In genomic region chr20:38926934-38927616, GRCh38 we compare ENCODE assay signal across 8 cellular contexts. TPM values are rescaled to one million over a fixed set of nuclear protein-coding genes. Genes with fewer than 3 reads are reported as not detected.
DNase-seq lines count a peak whose midpoint lies in the region; ATAC-seq and TF ChIP-seq lines count a peak whose summit lies in the region.

No MANE protein-coding gene starts in this region.

- H3K4me3 Mint-ChIP-seq in activated CD4-positive, alpha-beta T cell treated with anti-CD3 and anti-CD28 coated beads for 36 hours = peak overlapping the region; percentile 81
- peak overlapping the region; percentile 80 for H3K4me3 Mint-ChIP-seq in memory B cell

- POLR2A ChIA-PET in activated CD4-positive, alpha-beta T cell treated with anti-CD3 and anti-CD28 coated beads for 36 hours (lab: Charles Lee) = interaction anchor here (1.6 to 3.0 kb wide), 2 partner anchors 35 to 122 kb away, joined by 9 to 17 read pairs; partner anchors contain the start of gene DHX35

- peaks cover 21% of the 10 kb centered on the region for H3K4me1 Mint-ChIP-seq in activated CD4-positive, alpha-beta T cell treated with anti-CD3 and anti-CD28 coated beads for 36 hours
- peaks cover 17% of the 10 kb centered on the region for H3K4me1 Mint-ChIP-seq in memory B cell

- DNase-seq in activated CD4-positive, alpha-beta T cell treated with anti-CD3 and anti-CD28 coated beads for 36 hours = no peak
- no peak for DNase-seq in activated CD4-positive, alpha-beta T cell treated with anti-CD3 and anti-CD28 coated beads for 4 hours
- peak; percentile 5 for DNase-seq in astrocyte of the cerebellum (ENCODE audit: low read depth)
- no peak for DNase-seq in memory B cell (ENCODE audit: low spot score in 2 of 2)
- no peak for DNase-seq in NOMO-1 treated with DMSO at 0.1 percent for 48 hours (lab: John Stamatoyannopoulos, UW; ENCODE audit: unreplicated experiment)
- no peak for DNase-seq in ureter (ENCODE audit: low spot score)
- DNase-seq in activated CD4-positive, alpha-beta T cell treated with anti-CD3 and anti-CD28 coated beads, Interleukin-2, amount 50 U/mL, for 4 hours = no peak

- H3K9me3 Mint-ChIP-seq in activated CD4-positive, alpha-beta T cell treated with anti-CD3 and anti-CD28 coated beads for 36 hours (ENCODE audit: low read depth) = no peaks in the 10 kb centered on the region
- no peaks in the 10 kb centered on the region for H3K9me3 Mint-ChIP-seq in memory B cell

- TF ChIP-seq CTCF in astrocyte of the cerebellum (IDR thresholded peaks at IDR 0.05; ENCODE audit: low read depth, low read length, missing control alignments) = no peak

- H3K36me3 Mint-ChIP-seq in activated CD4-positive, alpha-beta T cell treated with anti-CD3 and anti-CD28 coated beads for 36 hours (ENCODE audit: low read depth) = peaks cover 16% of the 10 kb centered on the region
- peaks cover 5% of the 10 kb centered on the region for H3K36me3 Mint-ChIP-seq in memory B cell

- intact Hi-C loops in activated CD4-positive, alpha-beta T cell treated with anti-CD3 and anti-CD28 coated beads for 36 hours (cut with DNase I, micrococcal nuclease) = loop anchor here (1.0 kb wide), 7 partner anchors 35 to 281 kb away; partner anchors contain the start of genes DHX35 (in 2 of the 2) and ACTR5 (in 1 of the 2)

- no peak for ATAC-seq in activated CD4-positive, alpha-beta T cell treated with anti-CD3 and anti-CD28 coated beads for 36 hours
- ATAC-seq in HG03432 (IDR thresholded peaks at IDR 0.05; ENCODE audit: unreplicated experiment) (peak; percentile 1), memory B cell (ENCODE audit: low read depth) (no peak)

- H3K27ac Mint-ChIP-seq in activated CD4-positive, alpha-beta T cell treated with anti-CD3 and anti-CD28 coated beads for 36 hours = peak overlapping the region; percentile 19
- H3K27ac Mint-ChIP-seq in memory B cell = no peak overlapping the region

- in situ Hi-C loops in astrocyte of the cerebellum (cut with HindIII; ENCODE audit: low sequenced_read_pairs) = no loop called here

- CTCF ChIA-PET in activated CD4-positive, alpha-beta T cell treated with anti-CD3 and anti-CD28 coated beads for 36 hours (lab: Charles Lee) = interaction anchor here (0.6 to 8.9 kb wide), 13 partner anchors 10 to 280 kb away, joined by 3 to 68 read pairs (median 4); partner anchors contain the start of gene DHX35

- peak overlapping the region; percentile 78 for H3K4me3 ChIP-seq in astrocyte of the cerebellum (ENCODE audit: low read depth, low read length)

- H3K27me3 Mint-ChIP-seq in activated CD4-positive, alpha-beta T cell treated with anti-CD3 and anti-CD28 coated beads for 36 hours = no peaks in the 10 kb centered on the region
- H3K27me3 Mint-ChIP-seq in memory B cell = peaks cover 5% of the 10 kb centered on the region

RNA-seq across cellular contexts. Expression of gene FAM83D, which starts 0.9 kb away (rescaled TPM):
- total RNA-seq in activated CD4-positive, alpha-beta T cell treated with anti-CD3 and anti-CD28 coated beads for 36 hours = 10 to 100 TPM; 10.5 to 12.4 TPM
- total RNA-seq in ureter = 1.5 TPM

RNA-seq across cellular contexts. Expression of gene DHX35, which starts 35.1 kb away (rescaled TPM):
- 10 to 100 TPM in 1 of 2 experiments, 1 to 10 TPM in 1; 8.7 to 12.0 TPM for total RNA-seq in activated CD4-positive, alpha-beta T cell treated with anti-CD3 and anti-CD28 coated beads for 36 hours
- total RNA-seq in ureter = 14.1 TPM
